ENCODE assay signal across 1 cellular context in the genomic region with DNA sequence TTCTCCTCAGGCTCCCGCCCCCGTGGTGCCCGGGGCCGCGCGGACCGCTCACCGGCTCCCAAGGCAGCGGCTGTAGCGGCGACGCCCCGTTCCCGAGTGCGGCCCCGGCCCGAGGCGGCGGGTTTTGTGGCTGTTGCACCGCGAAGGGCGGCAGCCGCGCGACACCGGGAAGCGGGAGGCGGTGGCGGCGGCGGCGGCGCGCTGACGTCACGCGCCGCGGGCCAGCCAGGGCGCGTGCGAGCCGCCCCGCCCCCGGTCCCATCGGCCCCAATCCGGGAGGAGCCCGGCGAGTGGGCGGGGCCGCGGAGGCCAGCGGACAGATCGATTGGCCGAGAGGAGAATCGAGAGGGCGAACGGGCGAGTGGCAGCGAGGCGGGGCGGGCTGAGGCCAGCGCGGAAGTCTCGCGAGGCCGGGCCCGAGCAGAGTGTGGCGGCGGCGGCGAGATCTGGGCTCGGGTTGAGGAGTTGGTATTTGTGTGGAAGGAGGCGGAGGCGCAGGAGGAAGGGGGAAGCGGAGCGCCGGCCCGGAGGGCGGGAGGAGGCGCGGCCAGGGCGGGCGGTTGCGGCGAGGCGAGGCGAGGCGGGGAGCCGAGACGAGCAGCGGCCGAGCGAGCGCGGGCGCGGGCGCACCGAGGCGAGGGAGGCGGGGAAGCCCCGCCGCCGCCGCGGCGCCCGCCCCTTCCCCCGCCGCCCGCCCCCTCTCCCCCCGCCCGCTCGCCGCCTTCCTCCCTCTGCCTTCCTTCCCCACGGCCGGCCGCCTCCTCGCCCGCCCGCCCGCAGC.
TF ChIP-seq lines count a peak whose summit lies in the region.

A gene (plus strand): TSS at position 726 of the 781 bp plus-strand sequence. CDS start 101 bp downstream, outside the sequence.

TF ChIP-seq in WTC11, 78 proteins besides CTCF, POLR2A, EP300 and RAD21 (continued from another document):
- TF ChIP-seq, protein P1, sequence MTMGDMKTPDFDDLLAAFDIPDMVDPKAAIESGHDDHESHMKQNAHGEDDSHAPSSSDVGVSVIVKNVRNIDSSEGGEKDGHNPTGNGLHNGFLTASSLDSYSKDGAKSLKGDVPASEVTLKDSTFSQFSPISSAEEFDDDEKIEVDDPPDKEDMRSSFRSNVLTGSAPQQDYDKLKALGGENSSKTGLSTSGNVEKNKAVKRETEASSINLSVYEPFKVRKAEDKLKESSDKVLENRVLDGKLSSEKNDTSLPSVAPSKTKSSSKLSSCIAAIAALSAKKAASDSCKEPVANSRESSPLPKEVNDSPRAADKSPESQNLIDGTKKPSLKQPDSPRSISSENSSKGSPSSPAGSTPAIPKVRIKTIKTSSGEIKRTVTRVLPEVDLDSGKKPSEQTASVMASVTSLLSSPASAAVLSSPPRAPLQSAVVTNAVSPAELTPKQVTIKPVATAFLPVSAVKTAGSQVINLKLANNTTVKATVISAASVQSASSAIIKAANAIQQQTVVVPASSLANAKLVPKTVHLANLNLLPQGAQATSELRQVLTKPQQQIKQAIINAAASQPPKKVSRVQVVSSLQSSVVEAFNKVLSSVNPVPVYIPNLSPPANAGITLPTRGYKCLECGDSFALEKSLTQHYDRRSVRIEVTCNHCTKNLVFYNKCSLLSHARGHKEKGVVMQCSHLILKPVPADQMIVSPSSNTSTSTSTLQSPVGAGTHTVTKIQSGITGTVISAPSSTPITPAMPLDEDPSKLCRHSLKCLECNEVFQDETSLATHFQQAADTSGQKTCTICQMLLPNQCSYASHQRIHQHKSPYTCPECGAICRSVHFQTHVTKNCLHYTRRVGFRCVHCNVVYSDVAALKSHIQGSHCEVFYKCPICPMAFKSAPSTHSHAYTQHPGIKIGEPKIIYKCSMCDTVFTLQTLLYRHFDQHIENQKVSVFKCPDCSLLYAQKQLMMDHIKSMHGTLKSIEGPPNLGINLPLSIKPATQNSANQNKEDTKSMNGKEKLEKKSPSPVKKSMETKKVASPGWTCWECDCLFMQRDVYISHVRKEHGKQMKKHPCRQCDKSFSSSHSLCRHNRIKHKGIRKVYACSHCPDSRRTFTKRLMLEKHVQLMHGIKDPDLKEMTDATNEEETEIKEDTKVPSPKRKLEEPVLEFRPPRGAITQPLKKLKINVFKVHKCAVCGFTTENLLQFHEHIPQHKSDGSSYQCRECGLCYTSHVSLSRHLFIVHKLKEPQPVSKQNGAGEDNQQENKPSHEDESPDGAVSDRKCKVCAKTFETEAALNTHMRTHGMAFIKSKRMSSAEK (CRISPR knock-in tag; IDR thresholded peaks at IDR 0.05; ENCODE audit: borderline replicate concordance) = no peak
- TF ChIP-seq, protein P2, sequence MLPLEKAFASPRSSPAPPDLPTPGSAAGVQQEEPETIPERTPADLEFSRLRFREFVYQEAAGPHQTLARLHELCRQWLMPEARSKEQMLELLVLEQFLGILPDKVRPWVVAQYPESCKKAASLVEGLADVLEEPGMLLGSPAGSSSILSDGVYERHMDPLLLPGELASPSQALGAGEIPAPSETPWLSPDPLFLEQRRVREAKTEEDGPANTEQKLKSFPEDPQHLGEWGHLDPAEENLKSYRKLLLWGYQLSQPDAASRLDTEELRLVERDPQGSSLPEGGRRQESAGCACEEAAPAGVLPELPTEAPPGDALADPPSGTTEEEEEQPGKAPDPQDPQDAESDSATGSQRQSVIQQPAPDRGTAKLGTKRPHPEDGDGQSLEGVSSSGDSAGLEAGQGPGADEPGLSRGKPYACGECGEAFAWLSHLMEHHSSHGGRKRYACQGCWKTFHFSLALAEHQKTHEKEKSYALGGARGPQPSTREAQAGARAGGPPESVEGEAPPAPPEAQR (CRISPR knock-in tag; IDR thresholded peaks at IDR 0.05) = no peak
